20 cellular contexts compared by ENCODE assay signal in genomic region chr16:1508494-1509167, GRCh38. TPM values are rescaled to one million over a fixed set of nuclear protein-coding genes. Genes with fewer than 3 reads are reported as not detected.
DNase-seq lines count a peak whose midpoint lies in the region; ATAC-seq and TF ChIP-seq lines count a peak whose summit lies in the region.
"Had no signal": no experiment of that assay in that cellular context is flagged by ENCODE, and none has a peak within 500 bp of the region (broad histone marks: within the 10 kb centered on the region; RNA-seq: fewer than 3 reads in every experiment).

No MANE protein-coding gene starts in this region.

- intact Hi-C loops in ascending aorta (cut with DNase I) (loop anchor here (2.0 kb wide), 2 partner anchors 14 to 24 kb away; partner anchors contain the start of gene TMEM204), left ventricle myocardium inferior (cut with micrococcal nuclease) (no loop called here), gastrocnemius medialis (cut with DNase I; ENCODE audit: low total_unique reads) (no loop called here), posterior cingulate gyrus (cut with DNase I) (no loop called here)

- TF ChIP-seq CTCF in ascending aorta (IDR thresholded peaks at IDR 0.05) (no peak), left ventricle myocardium inferior (IDR thresholded peaks at IDR 0.05; ENCODE audit: borderline replicate concordance) (no peak), gastrocnemius medialis (IDR thresholded peaks at IDR 0.05 in 4 of 5, conservative IDR thresholded peaks at IDR 0.05 in 1 of 5) (no peak)

- in situ Hi-C loops in gastrocnemius medialis (cut with MboI; ENCODE audit: low sequenced_read_pairs in 4 of 4), result no loop called here

- H3K4me2 ChIP-seq in BLaER1, result peak overlapping the region; percentile 74
- H3K4me2 ChIP-seq: A549 had no signal

- H3K4me1 ChIP-seq in BLaER1 (peaks cover 27% of the 10 kb centered on the region), ascending aorta (peaks cover 13 to 19% of the 10 kb centered on the region in 2 donors), left ventricle myocardium inferior (peaks cover 44% of the 10 kb centered on the region), gastrocnemius medialis (peaks cover 15 to 19% of the 10 kb centered on the region in 2 donors)
- H3K4me1 ChIP-seq: A549 had no signal

- TF ChIP-seq POLR2A in gastrocnemius medialis (IDR thresholded peaks at IDR 0.05), result no peak

- H3K36me3 ChIP-seq in BLaER1, result peaks cover 89% of the 10 kb centered on the region
- peaks cover 18 to 20% of the 10 kb centered on the region in 2 donors for H3K36me3 ChIP-seq in ascending aorta
- H3K36me3 ChIP-seq in left ventricle myocardium inferior, result peaks cover 22% of the 10 kb centered on the region
- H3K36me3 ChIP-seq in gastrocnemius medialis, result peaks cover 0 to 22% of the 10 kb centered on the region in 2 donors

- H4K20me1 ChIP-seq in BLaER1, result peaks cover 45% of the 10 kb centered on the region

- H3K4me3 ChIP-seq in BLaER1, result no peak overlapping the region
- H3K4me3 ChIP-seq in ascending aorta, result no peak overlapping the region
- H3K4me3 ChIP-seq in left ventricle myocardium inferior, result no peak overlapping the region
- H3K4me3 ChIP-seq in gastrocnemius medialis, result no peak overlapping the region
- H3K4me3 ChIP-seq: A549 had no signal

- H3K27me3 ChIP-seq in BLaER1, result no peaks in the 10 kb centered on the region
- H3K27me3 ChIP-seq in ascending aorta, result no peaks in the 10 kb centered on the region
- no peaks in the 10 kb centered on the region for H3K27me3 ChIP-seq in left ventricle myocardium inferior (ENCODE audit: low read depth)
- H3K27me3 ChIP-seq in gastrocnemius medialis, result no peaks in the 10 kb centered on the region

- H3K9me3 ChIP-seq in BLaER1, result peaks cover 4% of the 10 kb centered on the region
- H3K9me3 ChIP-seq in ascending aorta, result no peaks in the 10 kb centered on the region
- no peaks in the 10 kb centered on the region for H3K9me3 ChIP-seq in left ventricle myocardium inferior (replicated peaks)
- no peaks in the 10 kb centered on the region for H3K9me3 ChIP-seq in gastrocnemius medialis
- H3K9me3 ChIP-seq: A549 had no signal

- H3K27ac ChIP-seq in BLaER1, result peak overlapping the region; percentile 51; the same call in 1 of the 2 replicates
- H3K27ac ChIP-seq in ascending aorta, result peak overlapping the region; percentile 83 to 92
- H3K27ac ChIP-seq in left ventricle myocardium inferior (replicated peaks), result peak overlapping the region; percentile 97
- peak overlapping the region; percentile 77 to 90 (median 84) for H3K27ac ChIP-seq in gastrocnemius medialis
- H3K27ac ChIP-seq: A549 had no signal

- DNase-seq in ascending aorta (ENCODE audit: low spot score in 2 of 2) (no peak), left ventricle myocardium inferior (no peak), gastrocnemius medialis (no peak), posterior cingulate gyrus (no peak), LoVo (ENCODE audit: low spot score) (no peak)
- no peak for DNase-seq in NK-92 treated with Interleukin-12 subunit alpha and Interleukin-12 subunit beta, amount 100 ng/mL, for 24 hours (lab: John Stamatoyannopoulos, UW)
- DNase-seq: COR-L47, HFFc6, IMR-90, Kasumi-1, NCI-H1105 treated with DMSO at 0.1 percent for 48 hours, NCI-H187, NCI-H2171, NCI-H446, NCI-H69 had no signal

- H3K9ac ChIP-seq in BLaER1, result peak overlapping the region; percentile 34; the same call in 1 of the 2 replicates

- no peak for ATAC-seq in gastrocnemius medialis
- ATAC-seq: A549 had no signal

RNA-seq across cellular contexts. Expression of gene TELO2, which starts 15.5 kb away (rescaled TPM):
- total RNA-seq in ascending aorta (110 TPM), left ventricle myocardium inferior (17.7 TPM), gastrocnemius medialis (10 to 100 TPM in 2 of 4 donors, 1 to 10 TPM in 2; 2.9 to 11.2 (median 9.8) TPM)

RNA-seq across cellular contexts. Expression of gene PTX4, which starts 19.9 kb away (rescaled TPM):
- not detected for total RNA-seq in ascending aorta
- total RNA-seq in left ventricle myocardium inferior, result not detected
- total RNA-seq in gastrocnemius medialis, result under 1 TPM in 1 of 4 donors, not detected in 3; 0.41 TPM
- total RNA-seq: H1, IMR-90, OCI-LY7, RPMI7951 had no signal

RNA-seq across cellular contexts. Expression of gene TMEM204, which starts 24.8 kb away (rescaled TPM):
- total RNA-seq in ascending aorta, result 145 TPM
- 27.1 TPM for total RNA-seq in left ventricle myocardium inferior
- total RNA-seq in gastrocnemius medialis, result 10 to 100 TPM; 14.7 to 27.7 (median 22.1) TPM
- total RNA-seq: H1, OCI-LY7, RPMI7951 had no signal

RNA-seq across cellular contexts. Expression of gene CLCN7, which starts 33.8 kb away (rescaled TPM):
- total RNA-seq in ascending aorta (108 TPM), left ventricle myocardium inferior (45.3 TPM), gastrocnemius medialis (10 to 100 TPM; 24.8 to 45.8 (median 38.4) TPM)
